11 cellular contexts compared by ENCODE assay signal in genomic region chr2:190891913-190892312, GRCh38. TPM values are rescaled to one million over a fixed set of nuclear protein-coding genes. Genes with fewer than 3 reads are reported as not detected.
DNase-seq lines count a peak whose midpoint lies in the region; ATAC-seq and TF ChIP-seq lines count a peak whose summit lies in the region.
"Had no signal": no experiment of that assay in that cellular context is flagged by ENCODE, and none has a peak within 500 bp of the region (broad histone marks: within the 10 kb centered on the region; RNA-seq: fewer than 3 reads in every experiment).

No MANE protein-coding gene starts in this region.

- H3K27me3 Mint-ChIP-seq in activated naive CD4-positive, alpha-beta T cell treated with anti-CD3 and anti-CD28 coated beads for 36 hours (ENCODE audit: low read depth): no peaks in the 10 kb centered on the region
- H3K27me3 Mint-ChIP-seq in stimulated activated naive CD8-positive, alpha-beta T cell treated with anti-CD3 and anti-CD28 coated beads, Interleukin-15, amount 100 ng/mL, for 72 hours: no peaks in the 10 kb centered on the region
- H3K27me3 Mint-ChIP-seq in endothelial cell (ENCODE audit: unreplicated experiment): peaks cover 1% of the 10 kb centered on the region

- no peak overlapping the region for H2AFZ ChIP-seq in OCI-LY3 (ENCODE audit: low read depth, low read length)

- no peaks in the 10 kb centered on the region for H3K9me3 ChIP-seq in OCI-LY3 (ENCODE audit: insufficient read depth, low read length)
- H3K9me3 ChIP-seq: HAP-1 had no signal

- H3K4me1 Mint-ChIP-seq in activated naive CD4-positive, alpha-beta T cell treated with anti-CD3 and anti-CD28 coated beads for 36 hours (ENCODE audit: low read depth): peaks cover 64% of the 10 kb centered on the region
- H3K4me1 Mint-ChIP-seq in stimulated activated naive CD8-positive, alpha-beta T cell treated with anti-CD3 and anti-CD28 coated beads, Interleukin-15, amount 100 ng/mL, for 72 hours: peaks cover 49% of the 10 kb centered on the region
- peaks cover 22% of the 10 kb centered on the region for H3K4me1 Mint-ChIP-seq in endothelial cell (ENCODE audit: unreplicated experiment)

- peaks cover 38% of the 10 kb centered on the region for H3K36me3 Mint-ChIP-seq in activated naive CD4-positive, alpha-beta T cell treated with anti-CD3 and anti-CD28 coated beads for 36 hours (ENCODE audit: low read depth)
- peaks cover 13 to 37% of the 10 kb centered on the region in 2 donors for H3K36me3 Mint-ChIP-seq in activated naive CD4-positive, alpha-beta T cell treated with anti-CD3 and anti-CD28 coated beads, Interleukin-2, amount 50 U/mL, for 72 hours
- H3K36me3 Mint-ChIP-seq in endothelial cell (ENCODE audit: low read depth, unreplicated experiment): peaks cover 6% of the 10 kb centered on the region

- no peaks in the 10 kb centered on the region for H3K9me3 Mint-ChIP-seq in activated naive CD4-positive, alpha-beta T cell treated with anti-CD3 and anti-CD28 coated beads for 36 hours
- no peaks in the 10 kb centered on the region for H3K9me3 Mint-ChIP-seq in activated naive CD4-positive, alpha-beta T cell treated with anti-CD3 and anti-CD28 coated beads, Interleukin-2, amount 50 U/mL, for 72 hours
- no peaks in the 10 kb centered on the region for H3K9me3 Mint-ChIP-seq in stimulated activated naive CD8-positive, alpha-beta T cell treated with anti-CD3 and anti-CD28 coated beads, Interleukin-15, amount 100 ng/mL, for 72 hours
- H3K9me3 Mint-ChIP-seq in endothelial cell (ENCODE audit: unreplicated experiment): no peaks in the 10 kb centered on the region

- H3K4me3 Mint-ChIP-seq in activated naive CD4-positive, alpha-beta T cell treated with anti-CD3 and anti-CD28 coated beads for 36 hours: no peak overlapping the region
- peak overlapping the region in 1 of 2 donors; percentile 63 for H3K4me3 Mint-ChIP-seq in stimulated activated naive CD8-positive, alpha-beta T cell treated with anti-CD3 and anti-CD28 coated beads, Interleukin-15, amount 100 ng/mL, for 72 hours
- no peak overlapping the region for H3K4me3 Mint-ChIP-seq in endothelial cell (ENCODE audit: unreplicated experiment)

- peak overlapping the region; percentile 50 for H3K9ac ChIP-seq in OCI-LY3 (ENCODE audit: low read length)

- no peak for ATAC-seq in activated naive CD4-positive, alpha-beta T cell treated with anti-CD3 and anti-CD28 coated beads, Interleukin-2, amount 50 U/mL, for 72 hours
- ATAC-seq in stimulated activated naive CD8-positive, alpha-beta T cell treated with anti-CD3 and anti-CD28 coated beads, Interleukin-15, amount 100 ng/mL, for 72 hours: no peak

- peaks cover 100% of the 10 kb centered on the region for H3K79me2 ChIP-seq in OCI-LY3 (ENCODE audit: low read length)

- peak overlapping the region; percentile 69 for H3K4me2 ChIP-seq in OCI-LY3 (ENCODE audit: low read length)

- CTCF ChIA-PET in activated naive CD4-positive, alpha-beta T cell treated with anti-CD3 and anti-CD28 coated beads for 36 hours (lab: Charles Lee): interaction anchor here (1.7 to 2.1 kb wide), 2 partner anchors 9 to 41 kb away, joined by 7 to 10 read pairs; no protein-coding TSS in a partner anchor

- DNase-seq in activated naive CD4-positive, alpha-beta T cell treated with anti-CD3 and anti-CD28 coated beads for 36 hours: no peak
- no peak for DNase-seq in activated naive CD4-positive, alpha-beta T cell treated with anti-CD3 and anti-CD28 coated beads, Interleukin-2, amount 50 U/mL, for 72 hours (ENCODE audit: low spot score in 2 of 2)
- DNase-seq in glomerular visceral epithelial cell (ENCODE audit: extremely low spot score): peak; percentile 15
- no peak for DNase-seq in stimulated activated naive CD8-positive, alpha-beta T cell treated with anti-CD3 and anti-CD28 coated beads, Interleukin-15, amount 100 ng/mL, for 72 hours
- DNase-seq in endothelial cell (ENCODE audit: low spot score): no peak
- DNase-seq in HUDEP-2 (lab: John Stamatoyannopoulos, UW; ENCODE audit: unreplicated experiment in 76 of 76): no peak
- DNase-seq in HuH-7.5 (ENCODE audit: low spot score): no peak
- DNase-seq: NCI-H1417 treated with DMSO at 0.1 percent for 48 hours; stimulated activated CD4-positive, alpha-beta T cell treated with anti-CD3 and anti-CD28 coated beads, Interleukin-1b, Interleukin-23, amount 100 ng/mL, for 48 hours had no signal

- intact Hi-C loops in activated naive CD4-positive, alpha-beta T cell treated with anti-CD3 and anti-CD28 coated beads for 36 hours (cut with micrococcal nuclease): loop anchor here (1.0 kb wide), 1 partner anchor 11 kb away; no protein-coding TSS in a partner anchor

- no peak for TF ChIP-seq CTCF in OCI-LY3 (IDR thresholded peaks at IDR 0.05; ENCODE audit: low read depth, low read length)
- no peak for TF ChIP-seq CTCF in endothelial cell (IDR thresholded peaks at IDR 0.05; ENCODE audit: unreplicated experiment)

- H3K27me3 ChIP-seq in OCI-LY3 (ENCODE audit: low read depth, low read length): no peaks in the 10 kb centered on the region

- peaks cover 60% of the 10 kb centered on the region for H3K4me1 ChIP-seq in OCI-LY3 (ENCODE audit: low read length)

- H3K36me3 ChIP-seq in OCI-LY3 (replicated peaks; ENCODE audit: low read depth, low read length): peaks cover 38% of the 10 kb centered on the region

- peak overlapping the region; percentile 68 for H3K27ac ChIP-seq in OCI-LY3 (ENCODE audit: low read length)

- H3K4me3 ChIP-seq in OCI-LY3 (ENCODE audit: low read length): peak overlapping the region; percentile 57
- H3K4me3 ChIP-seq: HAP-1 had no signal

- peaks cover 78% of the 10 kb centered on the region for H4K20me1 ChIP-seq in OCI-LY3 (ENCODE audit: insufficient read depth, low read length)

- peak overlapping the region; percentile 77 for H3K27ac Mint-ChIP-seq in activated naive CD4-positive, alpha-beta T cell treated with anti-CD3 and anti-CD28 coated beads for 36 hours
- peak overlapping the region in 1 of 2 donors; percentile 22 for H3K27ac Mint-ChIP-seq in activated naive CD4-positive, alpha-beta T cell treated with anti-CD3 and anti-CD28 coated beads, Interleukin-2, amount 50 U/mL, for 72 hours
- peak overlapping the region; percentile 1 to 80 for H3K27ac Mint-ChIP-seq in stimulated activated naive CD8-positive, alpha-beta T cell treated with anti-CD3 and anti-CD28 coated beads, Interleukin-15, amount 100 ng/mL, for 72 hours
- no peak overlapping the region for H3K27ac Mint-ChIP-seq in endothelial cell (ENCODE audit: unreplicated experiment)

RNA-seq across cellular contexts. Expression of gene GLS, which starts 11.3 kb away (rescaled TPM):
- 100 to 1,000 TPM; 248 to 255 TPM for total RNA-seq in activated naive CD4-positive, alpha-beta T cell treated with anti-CD3 and anti-CD28 coated beads for 36 hours
- total RNA-seq in activated naive CD4-positive, alpha-beta T cell treated with anti-CD3 and anti-CD28 coated beads, Interleukin-2, amount 50 U/mL, for 72 hours: 100 to 1,000 TPM; 282 to 501 TPM
- total RNA-seq in endothelial cell (ENCODE audit: unreplicated experiment): 130 TPM
